Comparison of ENCODE assay signal across 8 cellular contexts in genomic region chr1:58786184-58786926, GRCh38. TPM values are rescaled to one million over a fixed set of nuclear protein-coding genes. Genes with fewer than 3 reads are reported as not detected.
DNase-seq lines count a peak whose midpoint lies in the region; ATAC-seq and TF ChIP-seq lines count a peak whose summit lies in the region.
"Had no signal": no experiment of that assay in that cellular context is flagged by ENCODE, and none has a peak within 500 bp of the region (broad histone marks: within the 10 kb centered on the region; RNA-seq: fewer than 3 reads in every experiment).

No MANE protein-coding gene starts in this region.

- no peak for ATAC-seq in mucosa of descending colon
- ATAC-seq in GM21447 (IDR thresholded peaks at IDR 0.05; ENCODE audit: unreplicated experiment) = no peak

- no peak overlapping the region for H3K4me3 ChIP-seq in HEK293 (ENCODE audit: low read depth, low read length)
- H3K4me3 ChIP-seq in stomach smooth muscle (ENCODE audit: low read length in 2 of 2) = peak overlapping the region in 1 of 2 donors; percentile 98
- no peak overlapping the region for H3K4me3 ChIP-seq in mucosa of descending colon

- intact Hi-C loops in mucosa of descending colon (cut with DNase I, micrococcal nuclease) = loop anchor here in 1 of 2 donors (10.0 kb wide), 2 partner anchors 118 to 908 kb away; no protein-coding TSS in a partner anchor

- CTCF ChIA-PET in HEK293 (lab: Yijun Ruan, JAX) = interaction anchor here (0.6 to 1.9 kb wide), 7 partner anchors 40 to 913 kb away, joined by 3 to 7 read pairs (median 3); no protein-coding TSS in a partner anchor

- POLR2A ChIA-PET in HEK293 (lab: Yijun Ruan, JAX) = interaction anchor here (0.6 to 1.5 kb wide), 3 partner anchors 22 to 938 kb away, joined by 3 to 5 read pairs (median 3); no protein-coding TSS in a partner anchor

- DNase-seq in amniotic epithelial cell (ENCODE audit: low read depth) = peak; percentile 87
- DNase-seq in iris pigment epithelial cell (ENCODE audit: low read depth) = peak; percentile 73
- no peak for DNase-seq in NCI-H2196 treated with DMSO at 0.1 percent for 48 hours (lab: John Stamatoyannopoulos, UW; ENCODE audit: unreplicated experiment)
- no peak for DNase-seq in mucosa of descending colon
- DNase-seq: KBM-7 had no signal

- H3K27me3 ChIP-seq in stomach smooth muscle (ENCODE audit: control insufficient read depth in 1 of 2, insufficient read depth in 2 of 2, low read length in 2 of 2) = no peaks in the 10 kb centered on the region

- H3K36me3 ChIP-seq in HEK293 (ENCODE audit: control insufficient read depth in 2 of 2, insufficient read depth in 1 of 2, low read length in 2 of 2) (peaks cover 0 to 14% of the 10 kb centered on the region in 2 experiments; a peak in 1 of 3 replicates), stomach smooth muscle (ENCODE audit: control insufficient read depth in 2 of 2, insufficient read depth in 2 of 2, low read length in 2 of 2) (peaks cover 0 to 3% of the 10 kb centered on the region in 2 donors), mucosa of descending colon (ENCODE audit: low read depth) (peaks cover 4% of the 10 kb centered on the region)

- H3K9me3 ChIP-seq in HEK293 (ENCODE audit: control insufficient read depth, insufficient read depth, low read depth, low read length) = no peaks in the 10 kb centered on the region
- H3K9me3 ChIP-seq in stomach smooth muscle (ENCODE audit: control insufficient read depth in 2 of 2, low read length in 2 of 2) = no peaks in the 10 kb centered on the region
- no peaks in the 10 kb centered on the region for H3K9me3 ChIP-seq in mucosa of descending colon

- H3K27ac ChIP-seq in HEK293 (ENCODE audit: extremely low read depth, low read depth, low read length) (no peak overlapping the region), stomach smooth muscle (ENCODE audit: low read length) (peak overlapping the region; percentile 99)

- no peak for TF ChIP-seq CTCF in HEK293 (tag by site-specific recombination; IDR thresholded peaks at IDR 0.05)
- TF ChIP-seq CTCF in mucosa of descending colon (IDR thresholded peaks at IDR 0.05) = no peak

- H3K4me1 ChIP-seq in HEK293 (ENCODE audit: control insufficient read depth, insufficient read depth, low read length) (peaks cover 6% of the 10 kb centered on the region; the same call in 1 of the 2 replicates), stomach smooth muscle (ENCODE audit: control insufficient read depth, insufficient read depth, low read length) (peaks cover 10% of the 10 kb centered on the region), mucosa of descending colon (ENCODE audit: low read depth) (no peaks in the 10 kb centered on the region)

- H3K9ac ChIP-seq in stomach smooth muscle (ENCODE audit: low read length in 2 of 2) = peak overlapping the region in 1 of 2 donors; percentile 98

TF ChIP-seq in HEK293, 187 proteins besides CTCF, POLR2A, EP300 and RAD21:
- TF ChIP-seq ZNF677 (tag by site-specific recombination; IDR thresholded peaks at IDR 0.05) (no peak), ZNF600 (tag by site-specific recombination; IDR thresholded peaks at IDR 0.05) (0 out of 2 replicates have a peak, but pooled peaks have one; percentile 31), ZNF768 (tag by site-specific recombination; IDR thresholded peaks at IDR 0.05) (peak; percentile 77; the same call in 1 of the 2 replicates), HIC1 (tag by site-specific recombination; IDR thresholded peaks at IDR 0.05) (no peak)

RNA-seq across cellular contexts. Expression of gene JUN, which starts 2.5 kb away (rescaled TPM):
- 100 to 1,000 TPM; 138 to 303 (median 153) TPM for total RNA-seq in mucosa of descending colon

Comparison
In these comparisons a context has a peak if more than half of its experiments do, and no peak if none do; other contexts are left out.
1. DNase-seq: peak in amniotic epithelial cell (single experiment) and iris pigment epithelial cell (single experiment); none in NCI-H2196 treated with DMSO at 0.1 percent for 48 hours (single experiment) and mucosa of descending colon (0 of 3).